Comparison of ENCODE assay signal across 23 cellular contexts in genomic region chr14:36217732-36218131, GRCh38. TPM values are rescaled to one million over a fixed set of nuclear protein-coding genes. Genes with fewer than 3 reads are reported as not detected.
DNase-seq lines count a peak whose midpoint lies in the region; ATAC-seq and TF ChIP-seq lines count a peak whose summit lies in the region.
"Had no signal": no experiment of that assay in that cellular context is flagged by ENCODE, and none has a peak within 500 bp of the region (broad histone marks: within the 10 kb centered on the region; RNA-seq: fewer than 3 reads in every experiment).

No MANE protein-coding gene starts in this region.

- peaks cover 27% of the 10 kb centered on the region; the same call in 1 of the 2 replicates for H3K27me3 ChIP-seq in PC-3 (ENCODE audit: low read length)
- H3K27me3 ChIP-seq in upper lobe of left lung, result no peaks in the 10 kb centered on the region
- H3K27me3 ChIP-seq: hepatocyte had no signal

- no peak overlapping the region for H3K9ac ChIP-seq in PC-3 (ENCODE audit: low read length)

- no peaks in the 10 kb centered on the region for H3K9me3 Mint-ChIP-seq in activated naive CD4-positive, alpha-beta T cell treated with anti-CD3 and anti-CD28 coated beads for 36 hours
- no peaks in the 10 kb centered on the region for H3K9me3 Mint-ChIP-seq in activated naive CD4-positive, alpha-beta T cell treated with anti-CD3 and anti-CD28 coated beads, Interleukin-2, amount 10 ng/mL, durations not matched to agents 7 days and 5 days
- H3K9me3 Mint-ChIP-seq in activated CD4-positive, alpha-beta memory T cell treated with anti-CD3 and anti-CD28 coated beads for 36 hours, result no peaks in the 10 kb centered on the region
- H3K9me3 Mint-ChIP-seq: activated CD4-positive, alpha-beta memory T cell treated with anti-CD3 and anti-CD28 coated beads, Interleukin-2, amount 10 ng/mL, durations not matched to agents 7 days and 5 days; CD14-positive monocyte; neural crest cell had no signal

- 9 to 38% methylated on average over 2 of the region's 2 CpGs for WGBS in upper lobe of left lung, 2 donors

- peak overlapping the region; percentile 30 for H3K4me2 ChIP-seq in PC-3 (ENCODE audit: low read length)
- H3K4me2 ChIP-seq: hepatocyte had no signal

- H3K27ac ChIP-seq in PC-3 (ENCODE audit: low read length), result no peak overlapping the region
- H3K27ac ChIP-seq in upper lobe of left lung, result peak overlapping the region; percentile 57 to 86 (median 70)
- H3K27ac ChIP-seq: hepatocyte, psoas muscle had no signal

- BruUV-seq in PC-3 (replicated peaks; lab: Mats Ljungman, UMichigan), result no TSS peak

- TF ChIP-seq EP300 in upper lobe of left lung (IDR thresholded peaks at IDR 0.05), result peak in 2 of 4 donors; percentile 75 to 98

- no peak overlapping the region for H3K27ac Mint-ChIP-seq in activated naive CD4-positive, alpha-beta T cell treated with anti-CD3 and anti-CD28 coated beads for 36 hours
- no peak overlapping the region for H3K27ac Mint-ChIP-seq in activated naive CD4-positive, alpha-beta T cell treated with anti-CD3 and anti-CD28 coated beads, Interleukin-2, amount 10 ng/mL, durations not matched to agents 7 days and 5 days
- no peak overlapping the region for H3K27ac Mint-ChIP-seq in activated CD4-positive, alpha-beta memory T cell treated with anti-CD3 and anti-CD28 coated beads for 36 hours
- H3K27ac Mint-ChIP-seq: activated CD4-positive, alpha-beta memory T cell treated with anti-CD3 and anti-CD28 coated beads, Interleukin-2, amount 10 ng/mL, durations not matched to agents 7 days and 5 days; CD14-positive monocyte had no signal

- DNase-seq in activated naive CD4-positive, alpha-beta T cell treated with anti-CD3 and anti-CD28 coated beads for 36 hours, result peak; percentile 7
- no peak for DNase-seq in activated naive CD4-positive, alpha-beta T cell treated with anti-CD3 and anti-CD28 coated beads, Interleukin-2, amount 10 ng/mL, durations not matched to agents 7 days and 5 days
- peak; percentile 82 for DNase-seq in PC-3
- DNase-seq in iris pigment epithelial cell (ENCODE audit: low read depth), result peak; percentile 52
- DNase-seq in upper lobe of left lung, result peak in 1 of 2 donors; percentile 80
- DNase-seq in activated CD4-positive, alpha-beta memory T cell treated with anti-CD3 and anti-CD28 coated beads for 36 hours, result no peak
- DNase-seq in GM19238 (ENCODE audit: insufficient read length, low spot score), result no peak
- DNase-seq: ACHN; activated CD4-positive, alpha-beta memory T cell treated with anti-CD3 and anti-CD28 coated beads, Interleukin-2, amount 10 ng/mL, durations not matched to agents 7 days and 5 days; anterior cingulate cortex; effector CD8-positive, alpha-beta T cell; GOT3; kidney glomerular epithelial cell; midbrain; NCI-H526 treated with DMSO at 0.1 percent for 48 hours; psoas muscle; SIG-M5 had no signal

- H3K36me3 Mint-ChIP-seq in activated naive CD4-positive, alpha-beta T cell treated with anti-CD3 and anti-CD28 coated beads for 36 hours (ENCODE audit: low read depth), result no peaks in the 10 kb centered on the region
- H3K36me3 Mint-ChIP-seq in activated naive CD4-positive, alpha-beta T cell treated with anti-CD3 and anti-CD28 coated beads, Interleukin-2, amount 10 ng/mL, durations not matched to agents 7 days and 5 days, result no peaks in the 10 kb centered on the region
- H3K36me3 Mint-ChIP-seq in activated CD4-positive, alpha-beta memory T cell treated with anti-CD3 and anti-CD28 coated beads for 36 hours, result no peaks in the 10 kb centered on the region
- H3K36me3 Mint-ChIP-seq: CD14-positive monocyte had no signal

- TF ChIP-seq POLR2A in upper lobe of left lung (IDR thresholded peaks at IDR 0.05), result peak in 1 of 4 donors; percentile 55

- intact Hi-C loops in activated naive CD4-positive, alpha-beta T cell treated with anti-CD3 and anti-CD28 coated beads for 36 hours (cut with micrococcal nuclease), result no loop called here
- intact Hi-C loops in PC-3 (cut with micrococcal nuclease), result no loop called here
- intact Hi-C loops in activated CD4-positive, alpha-beta memory T cell treated with anti-CD3 and anti-CD28 coated beads for 36 hours (cut with micrococcal nuclease), result no loop called here

- H3K4me3 ChIP-seq in PC-3 (ENCODE audit: low read length) (no peak overlapping the region), upper lobe of left lung (peak overlapping the region in 1 of 4 donors; percentile 37)
- H3K4me3 ChIP-seq: hepatocyte, psoas muscle had no signal

- no peak overlapping the region for H2AFZ ChIP-seq in PC-3 (ENCODE audit: low read length)
- H2AFZ ChIP-seq: hepatocyte had no signal

- CTCF ChIA-PET in activated naive CD4-positive, alpha-beta T cell treated with anti-CD3 and anti-CD28 coated beads for 36 hours (lab: Charles Lee), result no interaction called here
- CTCF ChIA-PET in activated naive CD4-positive, alpha-beta T cell treated with anti-CD3 and anti-CD28 coated beads, Interleukin-2, amount 10 ng/mL, durations not matched to agents 7 days and 5 days (lab: Charles Lee), result no interaction called here
- CTCF ChIA-PET in PC-3 (lab: Charles Lee), result no interaction called here
- CTCF ChIA-PET in activated CD4-positive, alpha-beta memory T cell treated with anti-CD3 and anti-CD28 coated beads for 36 hours (lab: Charles Lee), result no interaction called here

- H3K4me1 Mint-ChIP-seq in activated naive CD4-positive, alpha-beta T cell treated with anti-CD3 and anti-CD28 coated beads for 36 hours (ENCODE audit: low read depth), result no peaks in the 10 kb centered on the region
- no peaks in the 10 kb centered on the region for H3K4me1 Mint-ChIP-seq in activated naive CD4-positive, alpha-beta T cell treated with anti-CD3 and anti-CD28 coated beads, Interleukin-2, amount 10 ng/mL, durations not matched to agents 7 days and 5 days
- no peaks in the 10 kb centered on the region for H3K4me1 Mint-ChIP-seq in activated CD4-positive, alpha-beta memory T cell treated with anti-CD3 and anti-CD28 coated beads for 36 hours (ENCODE audit: low read depth)
- H3K4me1 Mint-ChIP-seq: activated CD4-positive, alpha-beta memory T cell treated with anti-CD3 and anti-CD28 coated beads, Interleukin-2, amount 10 ng/mL, durations not matched to agents 7 days and 5 days; CD14-positive monocyte had no signal

- peak; percentile 39 for ATAC-seq in PC-3
- ATAC-seq in upper lobe of left lung (ENCODE audit: low FRiP score in 2 of 2), result peak; percentile 63 to 89
- ATAC-seq in GM21723 (IDR thresholded peaks at IDR 0.05; ENCODE audit: unreplicated experiment), result no peak
- ATAC-seq: psoas muscle had no signal

- peaks cover 43% of the 10 kb centered on the region for H3K4me1 ChIP-seq in PC-3 (ENCODE audit: insufficient read depth, low read length)
- no peaks in the 10 kb centered on the region for H3K4me1 ChIP-seq in upper lobe of left lung
- H3K4me1 ChIP-seq: psoas muscle had no signal

- H3F3A ChIP-seq in PC-3 (ENCODE audit: low read length, unreplicated experiment), result no peaks in the 10 kb centered on the region

- no peaks in the 10 kb centered on the region for H3K36me3 ChIP-seq in PC-3 (ENCODE audit: low read depth, low read length)
- no peaks in the 10 kb centered on the region for H3K36me3 ChIP-seq in upper lobe of left lung

- H3K9me2 ChIP-seq in PC-3 (replicated peaks; ENCODE audit: low read length), result no peaks in the 10 kb centered on the region

- no peaks in the 10 kb centered on the region for H4K20me1 ChIP-seq in PC-3 (ENCODE audit: low read length)

- H3K4me3 Mint-ChIP-seq in activated naive CD4-positive, alpha-beta T cell treated with anti-CD3 and anti-CD28 coated beads for 36 hours, result no peak overlapping the region
- no peak overlapping the region for H3K4me3 Mint-ChIP-seq in activated naive CD4-positive, alpha-beta T cell treated with anti-CD3 and anti-CD28 coated beads, Interleukin-2, amount 10 ng/mL, durations not matched to agents 7 days and 5 days
- H3K4me3 Mint-ChIP-seq in activated CD4-positive, alpha-beta memory T cell treated with anti-CD3 and anti-CD28 coated beads for 36 hours, result no peak overlapping the region
- H3K4me3 Mint-ChIP-seq: activated CD4-positive, alpha-beta memory T cell treated with anti-CD3 and anti-CD28 coated beads, Interleukin-2, amount 10 ng/mL, durations not matched to agents 7 days and 5 days; CD14-positive monocyte; neural crest cell had no signal

- POLR2A ChIA-PET in PC-3 (lab: Charles Lee; ENCODE audit: unreplicated experiment), result no interaction called here
- POLR2A ChIA-PET in activated CD4-positive, alpha-beta memory T cell treated with anti-CD3 and anti-CD28 coated beads for 36 hours (lab: Charles Lee), result no interaction called here

- H3K9me3 ChIP-seq in PC-3 (ENCODE audit: low read length) (no peaks in the 10 kb centered on the region), upper lobe of left lung (no peaks in the 10 kb centered on the region)
- H3K9me3 ChIP-seq: psoas muscle had no signal

- H3K79me2 ChIP-seq in PC-3 (ENCODE audit: low read length), result no peaks in the 10 kb centered on the region
- H3K79me2 ChIP-seq: hepatocyte had no signal

- no peak for TF ChIP-seq CTCF in PC-3 (conservative IDR thresholded peaks at IDR 0.05; ENCODE audit: low read depth, low read length)
- no peak for TF ChIP-seq CTCF in upper lobe of left lung (IDR thresholded peaks at IDR 0.05)

- H3K27me3 Mint-ChIP-seq in activated naive CD4-positive, alpha-beta T cell treated with anti-CD3 and anti-CD28 coated beads for 36 hours (ENCODE audit: low read depth), result peaks cover 20% of the 10 kb centered on the region
- no peaks in the 10 kb centered on the region for H3K27me3 Mint-ChIP-seq in activated naive CD4-positive, alpha-beta T cell treated with anti-CD3 and anti-CD28 coated beads, Interleukin-2, amount 10 ng/mL, durations not matched to agents 7 days and 5 days
- H3K27me3 Mint-ChIP-seq in activated CD4-positive, alpha-beta memory T cell treated with anti-CD3 and anti-CD28 coated beads for 36 hours, result peaks cover 13% of the 10 kb centered on the region

RNA-seq across cellular contexts. Expression of gene PTCSC3, which starts 41.2 kb away (rescaled TPM):
- not detected for total RNA-seq in activated naive CD4-positive, alpha-beta T cell treated with anti-CD3 and anti-CD28 coated beads for 36 hours
- total RNA-seq in PC-3 (2014; rRNA removed) (not detected in 2 replicates), upper lobe of left lung (1 to 10 TPM in 1 of 6 donors, under 1 TPM in 2, not detected in 3; 0.47 to 3.9 (median 0.83) TPM)
- total RNA-seq in activated CD4-positive, alpha-beta memory T cell treated with anti-CD3 and anti-CD28 coated beads for 36 hours, result not detected
- total RNA-seq: activated CD4-positive, alpha-beta memory T cell treated with anti-CD3 and anti-CD28 coated beads, Interleukin-2, amount 10 ng/mL, durations not matched to agents 7 days and 5 days; cerebellum; hepatocyte; neural crest cell; psoas muscle; T-helper 1 cell treated with Interleukin-12 subunit alpha and Interleukin-12 subunit beta and Interleukin-4 antibody, amounts not matched to agents 30 ng/mL and 1 ng/mL, for 36 hours had no signal

Comparison
In these comparisons a context has a peak if more than half of its experiments do, and no peak if none do; other contexts are left out.
1. DNase-seq: peak in activated naive CD4-positive, alpha-beta T cell treated with anti-CD3 and anti-CD28 coated beads for 36 hours (single experiment), PC-3 (single experiment) and iris pigment epithelial cell (single experiment); none in activated naive CD4-positive, alpha-beta T cell treated with anti-CD3 and anti-CD28 coated beads, Interleukin-2, amount 10 ng/mL, durations not matched to agents 7 days and 5 days (single experiment), activated CD4-positive, alpha-beta memory T cell treated with anti-CD3 and anti-CD28 coated beads for 36 hours (single experiment) and GM19238 (single experiment).